In genomic region chrX:40663078-40663740, GRCh38 we compare ENCODE assay signal across 22 cellular contexts. TPM values are rescaled to one million over a fixed set of nuclear protein-coding genes. Genes with fewer than 3 reads are reported as not detected.
A peak's percentile ranks its signal among the peaks of the same experiment; 100 is the strongest.
DNase-seq lines count a peak whose midpoint lies in the region; ATAC-seq, FAIRE-seq and TF ChIP-seq lines count a peak whose summit lies in the region.
"Had no signal": no experiment of that assay in that cellular context is flagged by ENCODE, and none has a peak within 500 bp of the region (broad histone marks: within the 10 kb centered on the region; RNA-seq: fewer than 3 reads in every experiment).

No MANE protein-coding gene starts in this region.

- H3K36me3 ChIP-seq in right lobe of liver (peaks cover 0 to 10% (median 2%) of the 10 kb centered on the region in 4 donors), HepG2 (replicated peaks in 1 of 2; ENCODE audit: control insufficient read depth in 1 of 2, insufficient read depth in 2 of 2, low read length in 2 of 2) (peaks cover 2 to 32% of the 10 kb centered on the region in 2 experiments; a peak in 4 of 5 replicates)

- no peak overlapping the region for H3K4me3 ChIP-seq in right lobe of liver
- H3K4me3 ChIP-seq in HepG2 (replicated peaks in 1 of 3; ENCODE audit: insufficient read depth in 1 of 3, low read depth in 2 of 3, low read length in 3 of 3): no peak overlapping the region
- H3K4me3 ChIP-seq: mucosa of descending colon, testis had no signal

- in situ Hi-C loops in HepG2 (cut with HindIII; ENCODE audit: extremely low pct_ligation_motif_present, low pct_unique_long_range_greater_than_20kb): no loop called here

- no peak overlapping the region for H2AFZ ChIP-seq in HepG2 (ENCODE audit: low read length)

- H3K36me3 Mint-ChIP-seq in activated CD8-positive, alpha-beta T cell treated with anti-CD3 and anti-CD28 coated beads for 36 hours (ENCODE audit: low read depth): peaks cover 10% of the 10 kb centered on the region
- H3K36me3 Mint-ChIP-seq in stimulated activated naive B cell treated with anti-CD40 and anti-IgM and Interleukin-4, amounts not matched to agents 10 μg/mL and 1 μg/mL and 100 μg/mL, for 72 hours: peaks cover 17 to 65% of the 10 kb centered on the region in 2 donors

- TF ChIP-seq EP300 in HepG2 (IDR thresholded peaks at IDR 0.05; ENCODE audit: low read depth in 2 of 2, low read length in 2 of 2) (no peak), HepG2 (CRISPR knock-in tag; IDR thresholded peaks at IDR 0.05; ENCODE audit: borderline replicate concordance) (no peak)

- CTCF ChIA-PET in HepG2 (lab: Yijun Ruan, JAX; ENCODE audit: low intra/inter-chr PET ratio, low total read pairs): no interaction called here
- CTCF ChIA-PET in activated CD8-positive, alpha-beta T cell treated with anti-CD3 and anti-CD28 coated beads for 36 hours (lab: Charles Lee): no interaction called here

- DNase-seq in right lobe of liver: no peak
- no peak for DNase-seq in HepG2 (ENCODE audit: low spot score)
- DNase-seq in activated CD8-positive, alpha-beta T cell treated with anti-CD3 and anti-CD28 coated beads for 36 hours: no peak
- no peak for DNase-seq in stimulated activated naive B cell treated with anti-CD40 and anti-IgM and Interleukin-4, amounts not matched to agents 10 μg/mL and 1 μg/mL and 100 μg/mL, for 72 hours
- DNase-seq in RCC 7860 (ENCODE audit: low spot score): no peak
- DNase-seq: activated naive CD8-positive, alpha-beta T cell treated with anti-CD3 and anti-CD28 coated beads for 36 hours; brain microvascular endothelial cell; DMS79 treated with DMSO at 0.1 percent for 48 hours; foreskin melanocyte; mucosa of descending colon; NCI-H446 treated with DMSO at 0.1 percent for 48 hours; SHP77 treated with DMSO at 0.1 percent for 48 hours; stimulated activated CD4-positive, alpha-beta T cell treated with anti-CD3 and anti-CD28 coated beads, Interleukin-4, amount 100 ng/mL, for 1 hour; testis had no signal

- POLR2A ChIA-PET in HepG2 (lab: Yijun Ruan, JAX): no interaction called here
- POLR2A ChIA-PET in activated CD8-positive, alpha-beta T cell treated with anti-CD3 and anti-CD28 coated beads for 36 hours (lab: Charles Lee): no interaction called here

- no peaks in the 10 kb centered on the region for H3K27me3 Mint-ChIP-seq in activated CD8-positive, alpha-beta T cell treated with anti-CD3 and anti-CD28 coated beads for 36 hours
- H3K27me3 Mint-ChIP-seq in stimulated activated naive B cell treated with anti-CD40 and anti-IgM and Interleukin-4, amounts not matched to agents 10 μg/mL and 1 μg/mL and 100 μg/mL, for 72 hours: no peaks in the 10 kb centered on the region
- H3K27me3 Mint-ChIP-seq: activated naive CD8-positive, alpha-beta T cell treated with anti-CD3 and anti-CD28 coated beads for 36 hours; dendritic cell treated with granulocyte-macrophage colony-stimulating factor and Interleukin-4, amounts not matched to agents 40 ng/mL and 50 ng/mL, for 4 days had no signal

- no TSS peak for BruUV-seq in HepG2 (replicated peaks; lab: Mats Ljungman, UMichigan)

- no peaks in the 10 kb centered on the region for H3K9me3 ChIP-seq in right lobe of liver
- H3K9me3 ChIP-seq in HepG2 (ENCODE audit: low read length): no peaks in the 10 kb centered on the region
- H3K9me3 ChIP-seq: mucosa of descending colon, testis had no signal

- no peak overlapping the region for H3K4me3 Mint-ChIP-seq in activated CD8-positive, alpha-beta T cell treated with anti-CD3 and anti-CD28 coated beads for 36 hours
- no peak overlapping the region for H3K4me3 Mint-ChIP-seq in stimulated activated naive B cell treated with anti-CD40 and anti-IgM and Interleukin-4, amounts not matched to agents 10 μg/mL and 1 μg/mL and 100 μg/mL, for 72 hours
- H3K4me3 Mint-ChIP-seq: activated naive CD8-positive, alpha-beta T cell treated with anti-CD3 and anti-CD28 coated beads for 36 hours; dendritic cell treated with granulocyte-macrophage colony-stimulating factor and Interleukin-4, amounts not matched to agents 40 ng/mL and 50 ng/mL, for 4 days; T-helper 1 cell treated with Interleukin-12 subunit alpha and Interleukin-12 subunit beta and Interleukin-4 antibody, amounts not matched to agents 30 μg/mL and 1 μg/mL, for 36 hours had no signal

- peaks cover 11% of the 10 kb centered on the region for H3K4me1 Mint-ChIP-seq in activated CD8-positive, alpha-beta T cell treated with anti-CD3 and anti-CD28 coated beads for 36 hours (ENCODE audit: low read depth)
- peaks cover 6 to 8% of the 10 kb centered on the region in 2 donors for H3K4me1 Mint-ChIP-seq in stimulated activated naive B cell treated with anti-CD40 and anti-IgM and Interleukin-4, amounts not matched to agents 10 μg/mL and 1 μg/mL and 100 μg/mL, for 72 hours

- no peaks in the 10 kb centered on the region for H3K27me3 ChIP-seq in right lobe of liver
- no peaks in the 10 kb centered on the region for H3K27me3 ChIP-seq in HepG2 (ENCODE audit: control insufficient read depth in 1 of 2, insufficient read depth in 2 of 2, low read length in 2 of 2)
- H3K27me3 ChIP-seq: brain microvascular endothelial cell, testis had no signal

- WGBS in right lobe of liver (ENCODE audit: insufficient coverage, low coverage, low lambda C conversion rate, missing lambda C conversion rate): 86% methylated on average over 2 of the region's 3 CpGs
- WGBS in HepG2 (ENCODE audit: low lambda C conversion rate): 100% methylated on average over 3 of the region's 3 CpGs

- peak overlapping the region; percentile 45 for H3K27ac Mint-ChIP-seq in activated CD8-positive, alpha-beta T cell treated with anti-CD3 and anti-CD28 coated beads for 36 hours
- H3K27ac Mint-ChIP-seq in stimulated activated naive B cell treated with anti-CD40 and anti-IgM and Interleukin-4, amounts not matched to agents 10 μg/mL and 1 μg/mL and 100 μg/mL, for 72 hours: peak overlapping the region; percentile 25
- H3K27ac Mint-ChIP-seq: activated naive CD8-positive, alpha-beta T cell treated with anti-CD3 and anti-CD28 coated beads for 36 hours; dendritic cell treated with granulocyte-macrophage colony-stimulating factor and Interleukin-4, amounts not matched to agents 40 ng/mL and 50 ng/mL, for 4 days; T-helper 1 cell treated with Interleukin-12 subunit alpha and Interleukin-12 subunit beta and Interleukin-4 antibody, amounts not matched to agents 30 μg/mL and 1 μg/mL, for 36 hours had no signal

- no peak for TF ChIP-seq POLR2A in right lobe of liver (IDR thresholded peaks at IDR 0.05)
- TF ChIP-seq POLR2A in HepG2 (IDR thresholded peaks at IDR 0.05; ENCODE audit: insufficient read depth in 1 of 2, low read depth in 2 of 2, low read length in 2 of 2): no peak

- TF ChIP-seq CTCF in right lobe of liver (IDR thresholded peaks at IDR 0.05): no peak
- no peak for TF ChIP-seq CTCF in HepG2 (CRISPR knock-in tag; IDR thresholded peaks at IDR 0.05)
- no peak for TF ChIP-seq CTCF in activated CD8-positive, alpha-beta T cell treated with anti-CD3 and anti-CD28 coated beads for 36 hours (IDR thresholded peaks at IDR 0.05)

- FAIRE-seq in HepG2 (lab: Jason Lieb, UNC): no peak
- FAIRE-seq in RCC 7860 (lab: Jason Lieb, UNC): no peak
- FAIRE-seq: H1 had no signal

- H3K79me2 ChIP-seq in HepG2 (ENCODE audit: insufficient read depth, low read length): no peaks in the 10 kb centered on the region

- H3K4me2 ChIP-seq in HepG2 (ENCODE audit: low read depth, low read length): no peak overlapping the region

- no peak overlapping the region for H3K9ac ChIP-seq in HepG2 (ENCODE audit: insufficient read depth, low read depth, low read length)

- ATAC-seq in right lobe of liver: peak; percentile 14 to 40 (median 36)
- no peak for ATAC-seq in HepG2
- peak; percentile 48 for ATAC-seq in HG02759 (IDR thresholded peaks at IDR 0.05; ENCODE audit: unreplicated experiment)
- no peak for ATAC-seq in activated CD8-positive, alpha-beta T cell treated with anti-CD3 and anti-CD28 coated beads for 36 hours
- ATAC-seq in stimulated activated naive B cell treated with anti-CD40 and anti-IgM and Interleukin-4, amounts not matched to agents 10 μg/mL and 1 μg/mL and 100 μg/mL, for 72 hours (replicated peaks): peak in 1 of 2 donors; percentile 23
- ATAC-seq in HG03565 (IDR thresholded peaks at IDR 0.05; ENCODE audit: unreplicated experiment): no peak
- ATAC-seq in HG02970 (IDR thresholded peaks at IDR 0.05; ENCODE audit: low FRiP score, unreplicated experiment): no peak
- ATAC-seq: mucosa of descending colon had no signal

- intact Hi-C loops in right lobe of liver (cut with DNase I) (no loop called here), HepG2 (cut with micrococcal nuclease; ENCODE audit: unreplicated experiment) (no loop called here)
- intact Hi-C loops in activated CD8-positive, alpha-beta T cell treated with anti-CD3 and anti-CD28 coated beads for 36 hours (cut with micrococcal nuclease): no loop called here

- H3K27ac ChIP-seq in right lobe of liver (peak overlapping the region in 2 of 3 donors; percentile 15 to 33), HepG2 (ENCODE audit: extremely low read length, insufficient read depth, low read length) (no peak overlapping the region)
- H3K27ac ChIP-seq: brain microvascular endothelial cell, testis had no signal

- TF ChIP-seq RAD21 in HepG2 (CRISPR knock-in tag; IDR thresholded peaks at IDR 0.05): no peak

- H3K4me1 ChIP-seq in right lobe of liver (peaks cover 0 to 5% (median 0%) of the 10 kb centered on the region in 4 donors), HepG2 (ENCODE audit: insufficient read depth, low read length) (no peaks in the 10 kb centered on the region)
- H3K4me1 ChIP-seq: testis had no signal

- no peaks in the 10 kb centered on the region for H3K9me3 Mint-ChIP-seq in activated CD8-positive, alpha-beta T cell treated with anti-CD3 and anti-CD28 coated beads for 36 hours
- no peaks in the 10 kb centered on the region for H3K9me3 Mint-ChIP-seq in stimulated activated naive B cell treated with anti-CD40 and anti-IgM and Interleukin-4, amounts not matched to agents 10 μg/mL and 1 μg/mL and 100 μg/mL, for 72 hours
- H3K9me3 Mint-ChIP-seq: activated naive CD8-positive, alpha-beta T cell treated with anti-CD3 and anti-CD28 coated beads for 36 hours; dendritic cell treated with granulocyte-macrophage colony-stimulating factor and Interleukin-4, amounts not matched to agents 40 ng/mL and 50 ng/mL, for 4 days; T-helper 1 cell treated with Interleukin-12 subunit alpha and Interleukin-12 subunit beta and Interleukin-4 antibody, amounts not matched to agents 30 μg/mL and 1 μg/mL, for 36 hours had no signal

- H4K20me1 ChIP-seq in HepG2 (ENCODE audit: insufficient read depth, low read length): no peaks in the 10 kb centered on the region

RNA-seq across cellular contexts. Expression of gene CXorf38, which starts 15.8 kb away (rescaled TPM):
- 10 to 100 TPM in 2 of 6 experiments, 1 to 10 TPM in 4; 4.8 to 13.9 (median 7.9) TPM for total RNA-seq in right lobe of liver
- total RNA-seq in HepG2 (2016; rRNA removed; fragmentation: Illumina TruSeq; extraction: Trizol): 6.7 TPM in 2 replicates
- total RNA-seq in HepG2 (2016; cell fraction: cytosol; rRNA removed; fragmentation: Illumina TruSeq; extraction: Trizol; ENCODE audit: low read depth): 1.0 and 1.1 TPM in 2 replicates
- total RNA-seq in HepG2 (2016; cell fraction: insoluble cytoplasmic fraction; rRNA removed; fragmentation: Illumina TruSeq; extraction: Trizol): 6.5 and 7.2 TPM in 2 replicates
- total RNA-seq in HepG2 (2016; cell fraction: membrane; rRNA removed; fragmentation: Illumina TruSeq; extraction: Trizol): 2.5 and 2.9 TPM in 2 replicates
- 4.9 TPM in 2 replicates for total RNA-seq in HepG2 (2016; cell fraction: nucleus; rRNA removed; fragmentation: Illumina TruSeq; extraction: Trizol)
- 4.1 and 4.6 TPM in 2 replicates for polyA plus RNA-seq in HepG2 (2011; rRNA removed)
- 3.1 and 3.3 TPM in 2 replicates for polyA plus RNA-seq in HepG2 (2011; cell fraction: cytosol; rRNA removed)
- 3.2 and 3.9 TPM in 2 replicates for polyA plus RNA-seq in HepG2 (2011; cell fraction: nucleus; rRNA removed)
- polyA plus RNA-seq in HepG2 (2012): 4.4 and 4.5 TPM in 2 replicates
- polyA plus RNA-seq in HepG2 (2016; cell fraction: cytosol; fragmentation: Illumina TruSeq; extraction: Trizol; ENCODE audit: low read depth): 0.63 and 0.77 TPM in 2 replicates
- 5.2 and 5.5 TPM in 2 replicates for polyA plus RNA-seq in HepG2 (2016; cell fraction: insoluble cytoplasmic fraction; fragmentation: Illumina TruSeq; extraction: Trizol; ENCODE audit: low read depth)
- 1.2 and 1.4 TPM in 2 replicates for polyA plus RNA-seq in HepG2 (2016; cell fraction: membrane; fragmentation: Illumina TruSeq; extraction: Trizol; ENCODE audit: low read depth)
- 7.7 and 8.1 TPM in 2 replicates for polyA plus RNA-seq in HepG2 (2016; cell fraction: nucleus; fragmentation: Illumina TruSeq; extraction: Trizol; ENCODE audit: insufficient read depth, low read depth)
- polyA minus RNA-seq in HepG2 (2011; rRNA and poly(A)+ RNA removed; ENCODE audit: low replicate concordance): 2.1 and 7.6 TPM in 2 replicates
- 1.9 and 2.2 TPM in 2 replicates for polyA minus RNA-seq in HepG2 (2011; cell fraction: cytosol; rRNA and poly(A)+ RNA removed)
- polyA minus RNA-seq in HepG2 (2011; cell fraction: nucleus; rRNA and poly(A)+ RNA removed): 3.3 and 4.1 TPM in 2 replicates
- 10 to 100 TPM; 21.2 to 22.5 TPM for total RNA-seq in activated CD8-positive, alpha-beta T cell treated with anti-CD3 and anti-CD28 coated beads for 36 hours

RNA-seq across cellular contexts. Expression of gene MPC1L, which starts 40.0 kb away (rescaled TPM):
- total RNA-seq in right lobe of liver (not detected), HepG2 (2016; rRNA removed; fragmentation: Illumina TruSeq; extraction: Trizol) (not detected in 2 replicates)
- not detected in 2 replicates for total RNA-seq in HepG2 (2016; cell fraction: cytosol; rRNA removed; fragmentation: Illumina TruSeq; extraction: Trizol; ENCODE audit: low read depth)
- total RNA-seq in HepG2 (2016; cell fraction: insoluble cytoplasmic fraction; rRNA removed; fragmentation: Illumina TruSeq; extraction: Trizol): not detected in 2 replicates
- total RNA-seq in HepG2 (2016; cell fraction: membrane; rRNA removed; fragmentation: Illumina TruSeq; extraction: Trizol): not detected in 2 replicates
- total RNA-seq in HepG2 (2016; cell fraction: nucleus; rRNA removed; fragmentation: Illumina TruSeq; extraction: Trizol): not detected in 2 replicates
- polyA plus RNA-seq in HepG2 (2011; rRNA removed): not detected in 2 replicates
- polyA plus RNA-seq in HepG2 (2011; cell fraction: cytosol; rRNA removed): not detected in 2 replicates
- polyA plus RNA-seq in HepG2 (2011; cell fraction: nucleus; rRNA removed): not detected in 2 replicates
- not detected in 2 replicates for polyA plus RNA-seq in HepG2 (2012)
- polyA plus RNA-seq in HepG2 (2016; cell fraction: cytosol; fragmentation: Illumina TruSeq; extraction: Trizol; ENCODE audit: low read depth): not detected in 2 replicates
- not detected in 2 replicates for polyA plus RNA-seq in HepG2 (2016; cell fraction: insoluble cytoplasmic fraction; fragmentation: Illumina TruSeq; extraction: Trizol; ENCODE audit: low read depth)
- polyA plus RNA-seq in HepG2 (2016; cell fraction: membrane; fragmentation: Illumina TruSeq; extraction: Trizol; ENCODE audit: low read depth): not detected in 2 replicates
- polyA plus RNA-seq in HepG2 (2016; cell fraction: nucleus; fragmentation: Illumina TruSeq; extraction: Trizol; ENCODE audit: insufficient read depth, low read depth): not detected in 2 replicates
- not detected in 2 replicates for polyA minus RNA-seq in HepG2 (2011; rRNA and poly(A)+ RNA removed; ENCODE audit: low replicate concordance)
- not detected in 2 replicates for polyA minus RNA-seq in HepG2 (2011; cell fraction: cytosol; rRNA and poly(A)+ RNA removed)
- polyA minus RNA-seq in HepG2 (2011; cell fraction: nucleus; rRNA and poly(A)+ RNA removed): not detected in 2 replicates
- not detected for total RNA-seq in activated CD8-positive, alpha-beta T cell treated with anti-CD3 and anti-CD28 coated beads for 36 hours
- total RNA-seq: activated naive CD8-positive, alpha-beta T cell treated with anti-CD3 and anti-CD28 coated beads for 36 hours; H1; mucosa of descending colon; OCI-LY7; osteocyte had no signal
- polyA plus RNA-seq: H1 had no signal

Comparison
In these comparisons a context has a peak if more than half of its experiments do, and no peak if none do; other contexts are left out.
1. ATAC-seq: peak in right lobe of liver (4 of 4) and HG02759 (single experiment); none in HepG2 (single experiment), activated CD8-positive, alpha-beta T cell treated with anti-CD3 and anti-CD28 coated beads for 36 hours (single experiment), HG03565 (single experiment) and HG02970 (single experiment).